In the genomic region with DNA sequence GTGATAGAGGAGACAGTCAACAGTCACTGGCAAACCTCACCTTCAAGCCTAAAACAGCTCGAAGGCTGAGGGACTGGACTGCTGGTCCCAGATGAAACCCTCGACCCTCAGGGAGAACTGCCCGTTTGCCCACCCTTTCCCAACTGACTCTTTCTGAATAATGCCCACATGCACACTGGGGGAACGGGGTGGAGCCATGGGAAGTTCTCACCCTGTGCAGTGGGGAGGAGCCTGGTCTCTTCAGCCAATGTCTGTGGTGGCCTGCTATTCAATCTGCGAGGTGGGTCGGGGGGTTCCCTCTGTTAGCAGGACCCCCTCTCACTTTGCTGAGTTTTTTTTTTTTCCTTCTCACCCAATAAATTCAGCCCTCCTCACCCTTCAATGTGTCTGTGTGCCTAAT, we compare ENCODE assay signal across 19 cellular contexts. TPM values are rescaled to one million over a fixed set of nuclear protein-coding genes. Genes with fewer than 3 reads are reported as not detected.
A peak's percentile ranks its signal among the peaks of the same experiment; 100 is the strongest.
DNase-seq lines count a peak whose midpoint lies in the region; ATAC-seq, FAIRE-seq and TF ChIP-seq lines count a peak whose summit lies in the region.
"Had no signal": no experiment of that assay in that cellular context is flagged by ENCODE, and none has a peak within 500 bp of the region (broad histone marks: within the 10 kb centered on the region; RNA-seq: fewer than 3 reads in every experiment).

No MANE protein-coding gene starts in this region.

- H3K9me3 Mint-ChIP-seq in WTC11, result peaks cover 5% of the 10 kb centered on the region; the same call in 1 of the 2 replicates
- H3K9me3 Mint-ChIP-seq: CD4-positive, alpha-beta T cell; HFFc6 had no signal

- in situ Hi-C loops in gastrocnemius medialis (cut with MboI; ENCODE audit: low sequenced_read_pairs in 4 of 4), result no loop called here

- H2AFZ ChIP-seq in HCT116 (ENCODE audit: low read depth, low read length, poor library complexity, severe bottlenecking) (no peak overlapping the region), hepatocyte (no peak overlapping the region)
- H2AFZ ChIP-seq: GM23248 had no signal

- H4K5ac ChIP-seq in mesendoderm (ENCODE audit: low read length), result no peak overlapping the region

- H3K4me3 ChIP-seq in HCT116 (replicated peaks in 1 of 2; ENCODE audit: low read depth in 1 of 2, low read length in 2 of 2), result no peak overlapping the region
- no peak overlapping the region for H3K4me3 ChIP-seq in mesendoderm (ENCODE audit: low read length)
- no peak overlapping the region for H3K4me3 ChIP-seq in hepatocyte
- H3K4me3 ChIP-seq in gastrocnemius medialis, result no peak overlapping the region
- H3K4me3 ChIP-seq: GM23248, HAP-1 had no signal

- H3K79me2 ChIP-seq in HCT116 (ENCODE audit: insufficient read depth, low read length), result no peaks in the 10 kb centered on the region
- no peaks in the 10 kb centered on the region for H3K79me2 ChIP-seq in mesendoderm (ENCODE audit: control insufficient read depth, insufficient read depth, low read length)
- H3K79me2 ChIP-seq in hepatocyte, result no peaks in the 10 kb centered on the region

- H3K27ac ChIP-seq in HCT116 (ENCODE audit: low read depth, low read length) (no peak overlapping the region), mesendoderm (ENCODE audit: low read depth, low read length) (peak overlapping the region; percentile 45), hepatocyte (no peak overlapping the region), gastrocnemius medialis (no peak overlapping the region)
- H3K27ac ChIP-seq: GM23248 had no signal

- H3K9me3 ChIP-seq in HCT116 (ENCODE audit: control insufficient read depth in 1 of 2, insufficient read depth in 1 of 2, low read depth in 1 of 2, low read length in 2 of 2) (no peaks in the 10 kb centered on the region), hepatocyte (ENCODE audit: low read depth) (no peaks in the 10 kb centered on the region), gastrocnemius medialis (no peaks in the 10 kb centered on the region)
- H3K9me3 ChIP-seq: HAP-1 had no signal

- H3K9ac ChIP-seq in HCT116 (ENCODE audit: low read length), result no peak overlapping the region
- peak overlapping the region; percentile 5 for H3K9ac ChIP-seq in mesendoderm (ENCODE audit: low read length)
- H3K9ac ChIP-seq: GM23248 had no signal

- H2AK5ac ChIP-seq in mesendoderm (ENCODE audit: low read length), result peak overlapping the region; percentile 47

- DNase-seq in HCT116 (ENCODE audit: low read depth, low spot score), result no peak
- no peak for DNase-seq in WTC11 (ENCODE audit: low spot score)
- no peak for DNase-seq in mesendoderm
- no peak for DNase-seq in NCI-H226
- no peak for DNase-seq in hepatocyte (ENCODE audit: low spot score)
- no peak for DNase-seq in GM19239 (ENCODE audit: insufficient read length, low spot score)
- no peak for DNase-seq in gastrocnemius medialis
- DNase-seq: C1 segment of cervical spinal cord; Calu3; CD4-positive, alpha-beta T cell; DMS 273 treated with DMSO at 0.1 percent for 48 hours; GM23248; HFFc6; IMR-90 had no signal

- RAD21 ChIA-PET in HCT116 (lab: Charles Lee; ENCODE audit: low non-redundant PET in 1 of 2, low total read pairs in 2 of 2, uncharacterized antibody in 2 of 2, unreplicated experiment in 2 of 2), result no interaction called here

- H2BK5ac ChIP-seq in mesendoderm (ENCODE audit: low read length), result peak overlapping the region; percentile 90

- H3K36me3 Mint-ChIP-seq in WTC11, result peaks cover 18% of the 10 kb centered on the region

- no peaks in the 10 kb centered on the region for H3K79me1 ChIP-seq in mesendoderm (ENCODE audit: low read length)

- peak overlapping the region; percentile 8; the same call in 1 of the 2 replicates for H3K4me3 Mint-ChIP-seq in WTC11
- H3K4me3 Mint-ChIP-seq: B cell; CD4-positive, alpha-beta T cell; HFFc6 had no signal

- H4K20me1 ChIP-seq in HCT116 (ENCODE audit: insufficient read depth), result no peaks in the 10 kb centered on the region; the same call in 1 of the 2 replicates
- no peaks in the 10 kb centered on the region for H4K20me1 ChIP-seq in hepatocyte (ENCODE audit: insufficient read depth, poor library complexity, severe bottlenecking)

- H3K4me1 ChIP-seq in HCT116 (ENCODE audit: control insufficient read depth in 1 of 2, insufficient read depth in 2 of 2, low read length in 2 of 2), result no peaks in the 10 kb centered on the region
- peaks cover 12% of the 10 kb centered on the region for H3K4me1 ChIP-seq in mesendoderm (ENCODE audit: control insufficient read depth, low read depth, low read length)
- H3K4me1 ChIP-seq in hepatocyte (ENCODE audit: insufficient read depth), result no peaks in the 10 kb centered on the region
- peaks cover 26 to 32% of the 10 kb centered on the region in 2 donors for H3K4me1 ChIP-seq in gastrocnemius medialis

- H3K36me3 ChIP-seq in HCT116 (ENCODE audit: control insufficient read depth in 1 of 2, insufficient read depth in 2 of 2, low read length in 2 of 2), result peaks cover 5 to 8% of the 10 kb centered on the region in 2 experiments; a peak in 3 of 4 replicates
- H3K36me3 ChIP-seq in mesendoderm (ENCODE audit: control insufficient read depth, insufficient read depth, low read length), result no peaks in the 10 kb centered on the region
- H3K36me3 ChIP-seq in hepatocyte (replicated peaks; ENCODE audit: insufficient read depth, low read depth), result no peaks in the 10 kb centered on the region
- H3K36me3 ChIP-seq in gastrocnemius medialis, result no peaks in the 10 kb centered on the region

- H3K27me3 ChIP-seq in HCT116 (ENCODE audit: insufficient read depth, low read length), result no peaks in the 10 kb centered on the region
- no peaks in the 10 kb centered on the region for H3K27me3 ChIP-seq in mesendoderm (ENCODE audit: insufficient read depth, low read length, poor library complexity)
- H3K27me3 ChIP-seq in hepatocyte, result no peaks in the 10 kb centered on the region
- no peaks in the 10 kb centered on the region for H3K27me3 ChIP-seq in gastrocnemius medialis

- no peak overlapping the region for H3K23ac ChIP-seq in mesendoderm (ENCODE audit: low read length)

- no peaks in the 10 kb centered on the region for H3K27me3 Mint-ChIP-seq in WTC11 (ENCODE audit: low read depth)
- H3K27me3 Mint-ChIP-seq: CD4-positive, alpha-beta T cell had no signal

- H3K56ac ChIP-seq in mesendoderm (ENCODE audit: low read length), result peak overlapping the region; percentile 65

- no peak for FAIRE-seq in GM19239 (lab: Jason Lieb, UNC)
- FAIRE-seq: A204.1, GM18507, HTR-8/SVneo had no signal

- TF ChIP-seq CTCF in HCT116 (IDR thresholded peaks at IDR 0.05 in 2 of 3, conservative IDR thresholded peaks at IDR 0.05 in 1 of 3; ENCODE audit: borderline replicate concordance in 1 of 3, insufficient read depth in 1 of 3, low read depth in 2 of 3, low read length in 2 of 3) (no peak), WTC11 (IDR thresholded peaks at IDR 0.05) (no peak), hepatocyte (IDR thresholded peaks at IDR 0.05; ENCODE audit: poor library complexity) (no peak), gastrocnemius medialis (IDR thresholded peaks at IDR 0.05 in 4 of 5, conservative IDR thresholded peaks at IDR 0.05 in 1 of 5) (no peak)

- no peaks in the 10 kb centered on the region for H3K9me2 ChIP-seq in HCT116 (ENCODE audit: insufficient read depth)
- H3K9me2 ChIP-seq in hepatocyte (replicated peaks; ENCODE audit: insufficient read depth), result no peaks in the 10 kb centered on the region

- no peak overlapping the region for H3K4me2 ChIP-seq in HCT116 (ENCODE audit: low read length)
- no peak overlapping the region for H3K4me2 ChIP-seq in mesendoderm (ENCODE audit: low read length)
- H3K4me2 ChIP-seq in hepatocyte, result no peak overlapping the region

- H3K4ac ChIP-seq in mesendoderm (ENCODE audit: low read depth, low read length), result peak overlapping the region; percentile 22

- TF ChIP-seq POLR2A in HCT116 (IDR thresholded peaks at IDR 0.05; ENCODE audit: borderline replicate concordance, extremely low read depth, insufficient read depth, insufficient read length) (no peak), gastrocnemius medialis (IDR thresholded peaks at IDR 0.05) (no peak)

- POLR2A ChIA-PET in HCT116 (lab: Charles Lee), result no interaction called here
- POLR2A ChIA-PET in WTC11 (lab: Charles Lee), result no interaction called here

- no peak for TF ChIP-seq RAD21 in HCT116 (IDR thresholded peaks at IDR 0.05; ENCODE audit: low read depth)

- H2BK120ac ChIP-seq in mesendoderm (ENCODE audit: low read depth, low read length), result peak overlapping the region; percentile 33

- CTCF ChIA-PET in HCT116 (lab: Charles Lee), result no interaction called here
- CTCF ChIA-PET in WTC11 (lab: Charles Lee), result no interaction called here

- H3K18ac ChIP-seq in mesendoderm (ENCODE audit: low read length), result peak overlapping the region; percentile 24

- H2BK15ac ChIP-seq in mesendoderm (replicated peaks; ENCODE audit: low read depth), result no peak overlapping the region

- peak overlapping the region; percentile 98 for H3K27ac Mint-ChIP-seq in WTC11
- H3K27ac Mint-ChIP-seq: B cell; CD4-positive, alpha-beta T cell; HFFc6 had no signal

- no peak overlapping the region for H4K8ac ChIP-seq in mesendoderm (ENCODE audit: low read depth, low read length)

- ATAC-seq in HCT116 (peak; percentile 68), WTC11 (peak; percentile 15), gastrocnemius medialis (no peak)

- H3K4me1 Mint-ChIP-seq in WTC11, result peaks cover 84% of the 10 kb centered on the region

- no CpG with 5 or more reads among the region's 6 CpGs for WGBS in mesendoderm (ENCODE audit: extremely low coverage, insufficient coverage, low lambda C conversion rate)
- 87% methylated on average over 6 of the region's 6 CpGs for WGBS in hepatocyte (ENCODE audit: low lambda C conversion rate, missing lambda C conversion rate)

- intact Hi-C loops in HCT116 (cut with micrococcal nuclease), result no loop called here
- intact Hi-C loops in gastrocnemius medialis (cut with DNase I; ENCODE audit: low total_unique reads), result no loop called here

- BruUV-seq in HCT116 (replicated peaks; lab: Mats Ljungman, UMichigan), result no TSS peak

TF ChIP-seq in WTC11, 78 proteins besides CTCF, POLR2A, EP300 and RAD21:
- TF ChIP-seq, protein P1, sequence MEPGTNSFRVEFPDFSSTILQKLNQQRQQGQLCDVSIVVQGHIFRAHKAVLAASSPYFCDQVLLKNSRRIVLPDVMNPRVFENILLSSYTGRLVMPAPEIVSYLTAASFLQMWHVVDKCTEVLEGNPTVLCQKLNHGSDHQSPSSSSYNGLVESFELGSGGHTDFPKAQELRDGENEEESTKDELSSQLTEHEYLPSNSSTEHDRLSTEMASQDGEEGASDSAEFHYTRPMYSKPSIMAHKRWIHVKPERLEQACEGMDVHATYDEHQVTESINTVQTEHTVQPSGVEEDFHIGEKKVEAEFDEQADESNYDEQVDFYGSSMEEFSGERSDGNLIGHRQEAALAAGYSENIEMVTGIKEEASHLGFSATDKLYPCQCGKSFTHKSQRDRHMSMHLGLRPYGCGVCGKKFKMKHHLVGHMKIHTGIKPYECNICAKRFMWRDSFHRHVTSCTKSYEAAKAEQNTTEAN (CRISPR knock-in tag; IDR thresholded peaks at IDR 0.05), result no peak
- TF ChIP-seq ZNF232 (CRISPR knock-in tag; IDR thresholded peaks at IDR 0.05) (no peak), FOXP1 (CRISPR knock-in tag; IDR thresholded peaks at IDR 0.05; ENCODE audit: borderline replicate concordance) (no peak)

RNA-seq across cellular contexts. Expression of a gene that starts 14.5 kb away (rescaled TPM):
- total RNA-seq in HCT116 (2021; ENCODE audit: unreplicated experiment) (325 TPM), WTC11 (2021) (500 to 506 TPM (median 502 TPM) in 3 replicates), hepatocyte (115 and 215 TPM in 2 replicates), gastrocnemius medialis (100 to 1,000 TPM; 124 to 235 (median 218) TPM)
- polyA plus RNA-seq in HCT116 (2012), result 640 and 848 TPM in 2 replicates
- polyA plus RNA-seq in mesendoderm (2013, experiment 1 of 2), result 769 TPM
- polyA plus RNA-seq in mesendoderm (2013, experiment 2 of 2), result 773 TPM
- 322 and 366 TPM in 2 replicates for polyA plus RNA-seq in hepatocyte

Comparison
In these comparisons a context has a peak if more than half of its experiments do, and no peak if none do; other contexts are left out.
1. ATAC-seq: peak in HCT116 (single experiment) and WTC11 (single experiment); none in gastrocnemius medialis (0 of 2).